ENCODE assay signal across 7 cellular contexts in the genomic region with DNA sequence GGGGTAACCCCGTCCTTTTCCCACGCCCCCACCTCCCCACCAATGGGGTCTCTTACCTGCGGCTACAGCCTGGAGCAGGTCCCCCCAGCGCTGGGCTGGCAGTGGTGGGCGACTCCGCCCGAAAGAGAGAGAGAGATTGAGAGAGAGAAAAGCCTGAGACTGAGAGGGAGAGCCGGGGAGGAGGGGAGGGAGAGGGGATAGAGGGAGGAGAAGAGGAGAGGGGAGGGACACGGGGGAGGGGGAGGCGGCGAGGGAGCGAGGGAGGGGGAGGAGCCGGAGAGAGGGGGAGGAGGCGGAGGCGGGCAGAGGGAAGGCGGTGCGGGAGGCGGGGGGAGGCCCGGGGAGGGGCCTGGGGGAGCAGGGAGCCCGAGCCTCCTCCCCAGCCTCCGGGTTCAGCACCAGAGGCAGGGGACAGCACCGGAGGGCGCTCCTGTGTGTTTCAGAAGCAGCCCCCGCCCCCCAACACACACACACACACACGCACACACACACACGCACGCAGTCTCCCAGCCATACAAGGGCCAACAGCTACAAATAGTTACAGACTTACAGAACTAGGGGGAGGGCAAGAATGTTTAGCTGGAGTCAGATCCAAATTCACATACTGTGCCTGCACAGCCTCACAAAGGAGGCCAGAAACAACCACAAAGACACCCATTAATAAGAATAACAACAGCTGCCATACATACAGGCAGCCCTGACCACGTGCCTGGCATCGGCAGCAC. TPM values are rescaled to one million over a fixed set of nuclear protein-coding genes. Genes with fewer than 3 reads are reported as not detected.
A peak's percentile ranks its signal among the peaks of the same experiment; 100 is the strongest.
DNase-seq lines count a peak whose midpoint lies in the region; ATAC-seq and TF ChIP-seq lines count a peak whose summit lies in the region.

A gene with protein sequence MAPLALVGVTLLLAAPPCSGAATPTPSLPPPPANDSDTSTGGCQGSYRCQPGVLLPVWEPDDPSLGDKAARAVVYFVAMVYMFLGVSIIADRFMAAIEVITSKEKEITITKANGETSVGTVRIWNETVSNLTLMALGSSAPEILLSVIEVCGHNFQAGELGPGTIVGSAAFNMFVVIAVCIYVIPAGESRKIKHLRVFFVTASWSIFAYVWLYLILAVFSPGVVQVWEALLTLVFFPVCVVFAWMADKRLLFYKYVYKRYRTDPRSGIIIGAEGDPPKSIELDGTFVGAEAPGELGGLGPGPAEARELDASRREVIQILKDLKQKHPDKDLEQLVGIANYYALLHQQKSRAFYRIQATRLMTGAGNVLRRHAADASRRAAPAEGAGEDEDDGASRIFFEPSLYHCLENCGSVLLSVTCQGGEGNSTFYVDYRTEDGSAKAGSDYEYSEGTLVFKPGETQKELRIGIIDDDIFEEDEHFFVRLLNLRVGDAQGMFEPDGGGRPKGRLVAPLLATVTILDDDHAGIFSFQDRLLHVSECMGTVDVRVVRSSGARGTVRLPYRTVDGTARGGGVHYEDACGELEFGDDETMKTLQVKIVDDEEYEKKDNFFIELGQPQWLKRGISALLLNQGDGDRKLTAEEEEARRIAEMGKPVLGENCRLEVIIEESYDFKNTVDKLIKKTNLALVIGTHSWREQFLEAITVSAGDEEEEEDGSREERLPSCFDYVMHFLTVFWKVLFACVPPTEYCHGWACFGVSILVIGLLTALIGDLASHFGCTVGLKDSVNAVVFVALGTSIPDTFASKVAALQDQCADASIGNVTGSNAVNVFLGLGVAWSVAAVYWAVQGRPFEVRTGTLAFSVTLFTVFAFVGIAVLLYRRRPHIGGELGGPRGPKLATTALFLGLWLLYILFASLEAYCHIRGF (minus strand): TSS at position 161 of the 725 bp plus-strand sequence. CDS start 5,490 bp downstream, outside the sequence.

- no peak for TF ChIP-seq CTCF in dorsolateral prefrontal cortex (IDR thresholded peaks at IDR 0.05 in 54 of 56, conservative IDR thresholded peaks at IDR 0.05 in 2 of 56; ENCODE audit: low read depth in 1 of 56, partially characterized antibody in 56 of 56)

- peak within 1 kb of the TSS; percentile 10 to 75 (median 60) for H3K4me3 ChIP-seq in dorsolateral prefrontal cortex

- intact Hi-C loops in dorsolateral prefrontal cortex (cut with DNase I): no loop called here

- DNase-seq in GM19238 (ENCODE audit: insufficient read length, low spot score): peak; percentile 60
- DNase-seq in NCI-H2196 (lab: John Stamatoyannopoulos, UW; ENCODE audit: unreplicated experiment): peak; percentile 75
- DNase-seq in activated CD4-positive, alpha-beta T cell treated with anti-CD3 and anti-CD28 coated beads, Interleukin-2, amount 50 U/mL, for 4 hours: peak; percentile 44 to 58
- peak in 9 of 10 donors; percentile 40 to 91 (median 66) for DNase-seq in dorsolateral prefrontal cortex
- peak; percentile 70 to 75 for DNase-seq in lung microvascular endothelial cell (ENCODE audit: low read depth in 2 of 2)
- peak; percentile 26 to 33 for DNase-seq in stimulated activated CD8-positive, alpha-beta memory T cell treated with anti-CD3 and anti-CD28 coated beads, Interleukin-15, amount 100 ng/mL, for 48 hours (ENCODE audit: low read depth in 2 of 2)

- no peak for ATAC-seq in HG02970 (IDR thresholded peaks at IDR 0.05; ENCODE audit: low FRiP score, unreplicated experiment)

- H3K27me3 ChIP-seq in dorsolateral prefrontal cortex: peaks cover 0 to 9% (median 0%) of the 10 kb centered on the region in 45 donors

- H3K27ac ChIP-seq in dorsolateral prefrontal cortex: peak within 1 kb of the TSS in 54 of 59 donors; percentile 10 to 96 (median 75)

RNA-seq across cellular contexts. Expression of the gene that starts here (rescaled TPM):
- total RNA-seq in dorsolateral prefrontal cortex (100 to 1,000 TPM in 69 of 120 experiments, 10 to 100 TPM in 51; 22.2 to 179 (median 105) TPM), lung microvascular endothelial cell (0.22 TPM in 1 of 2 replicates, not detected in the other)

Comparison
In these comparisons a context has a peak if more than half of its experiments do, and no peak if none do; other contexts are left out.
1. RNA of the gene that starts here (total RNA-seq): 22.2 to 179 TPM in dorsolateral prefrontal cortex; 0.22 TPM in lung microvascular endothelial cell; every median in the first group is over 10 times any median in the second.
2. Peak in DNase-seq in lung microvascular endothelial cell; RNA of the gene not detected or under 1 TPM.
3. Peak in every context shown above with its lines, with median percentiles within 50 percentile points of each other: DNase-seq.